1 cellular context compared by ENCODE assay signal in the genomic region with DNA sequence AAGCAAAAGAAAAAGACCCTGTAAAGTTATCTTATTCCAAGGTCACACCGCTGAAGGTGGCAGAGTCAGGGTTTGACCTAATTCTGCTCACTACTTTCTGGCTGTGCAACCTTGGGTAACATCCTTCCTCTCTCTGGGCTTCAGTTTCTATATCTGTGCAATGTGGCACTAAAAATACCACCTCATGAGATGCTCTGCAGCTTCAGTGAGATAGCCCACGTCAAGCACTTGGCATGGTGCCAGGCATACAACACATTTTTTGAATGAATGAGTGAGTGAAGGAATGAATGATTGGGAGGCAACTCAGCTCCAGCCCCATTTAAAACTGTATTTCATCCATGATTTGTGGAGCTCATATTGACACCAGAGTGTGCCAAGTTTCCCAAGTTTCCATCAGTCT.
TF ChIP-seq lines count a peak whose summit lies in the region.

No MANE protein-coding gene starts in this region.

TF ChIP-seq in K562, 482 proteins besides CTCF, POLR2A, EP300 and RAD21 (continued from another document):
- TF ChIP-seq, protein P1, sequence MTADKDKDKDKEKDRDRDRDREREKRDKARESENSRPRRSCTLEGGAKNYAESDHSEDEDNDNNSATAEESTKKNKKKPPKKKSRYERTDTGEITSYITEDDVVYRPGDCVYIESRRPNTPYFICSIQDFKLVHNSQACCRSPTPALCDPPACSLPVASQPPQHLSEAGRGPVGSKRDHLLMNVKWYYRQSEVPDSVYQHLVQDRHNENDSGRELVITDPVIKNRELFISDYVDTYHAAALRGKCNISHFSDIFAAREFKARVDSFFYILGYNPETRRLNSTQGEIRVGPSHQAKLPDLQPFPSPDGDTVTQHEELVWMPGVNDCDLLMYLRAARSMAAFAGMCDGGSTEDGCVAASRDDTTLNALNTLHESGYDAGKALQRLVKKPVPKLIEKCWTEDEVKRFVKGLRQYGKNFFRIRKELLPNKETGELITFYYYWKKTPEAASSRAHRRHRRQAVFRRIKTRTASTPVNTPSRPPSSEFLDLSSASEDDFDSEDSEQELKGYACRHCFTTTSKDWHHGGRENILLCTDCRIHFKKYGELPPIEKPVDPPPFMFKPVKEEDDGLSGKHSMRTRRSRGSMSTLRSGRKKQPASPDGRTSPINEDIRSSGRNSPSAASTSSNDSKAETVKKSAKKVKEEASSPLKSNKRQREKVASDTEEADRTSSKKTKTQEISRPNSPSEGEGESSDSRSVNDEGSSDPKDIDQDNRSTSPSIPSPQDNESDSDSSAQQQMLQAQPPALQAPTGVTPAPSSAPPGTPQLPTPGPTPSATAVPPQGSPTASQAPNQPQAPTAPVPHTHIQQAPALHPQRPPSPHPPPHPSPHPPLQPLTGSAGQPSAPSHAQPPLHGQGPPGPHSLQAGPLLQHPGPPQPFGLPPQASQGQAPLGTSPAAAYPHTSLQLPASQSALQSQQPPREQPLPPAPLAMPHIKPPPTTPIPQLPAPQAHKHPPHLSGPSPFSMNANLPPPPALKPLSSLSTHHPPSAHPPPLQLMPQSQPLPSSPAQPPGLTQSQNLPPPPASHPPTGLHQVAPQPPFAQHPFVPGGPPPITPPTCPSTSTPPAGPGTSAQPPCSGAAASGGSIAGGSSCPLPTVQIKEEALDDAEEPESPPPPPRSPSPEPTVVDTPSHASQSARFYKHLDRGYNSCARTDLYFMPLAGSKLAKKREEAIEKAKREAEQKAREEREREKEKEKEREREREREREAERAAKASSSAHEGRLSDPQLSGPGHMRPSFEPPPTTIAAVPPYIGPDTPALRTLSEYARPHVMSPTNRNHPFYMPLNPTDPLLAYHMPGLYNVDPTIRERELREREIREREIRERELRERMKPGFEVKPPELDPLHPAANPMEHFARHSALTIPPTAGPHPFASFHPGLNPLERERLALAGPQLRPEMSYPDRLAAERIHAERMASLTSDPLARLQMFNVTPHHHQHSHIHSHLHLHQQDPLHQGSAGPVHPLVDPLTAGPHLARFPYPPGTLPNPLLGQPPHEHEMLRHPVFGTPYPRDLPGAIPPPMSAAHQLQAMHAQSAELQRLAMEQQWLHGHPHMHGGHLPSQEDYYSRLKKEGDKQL (CRISPR knock-in tag; IDR thresholded peaks at IDR 0.05; ENCODE audit: borderline replicate concordance) = no peak
- TF ChIP-seq SAFB2 (IDR thresholded peaks at IDR 0.05; ENCODE audit: borderline replicate concordance, low read depth, low read length, severe bottlenecking) (no peak), ZNF24 (IDR thresholded peaks at IDR 0.05) (peak; percentile 52; the same call in 1 of the 2 replicates), NFIX (CRISPR knock-in tag; IDR thresholded peaks at IDR 0.05; ENCODE audit: low read depth) (peak; percentile 85), ZNF3 (CRISPR knock-in tag; IDR thresholded peaks at IDR 0.05) (no peak)
